35 cellular contexts compared by ENCODE assay signal in genomic region chr2:76517238-76517909, GRCh38.
"Had no signal": no experiment of that assay in that cellular context is flagged by ENCODE, and none has a peak within 500 bp of the region (broad histone marks: within the 10 kb centered on the region; RNA-seq: fewer than 3 reads in every experiment).

No MANE protein-coding gene starts in this region.

- FAIRE-seq: bronchial epithelial cell, TTC549 had no signal

- H3K9me3 ChIP-seq: ascending aorta had no signal

- H3K27me3 Mint-ChIP-seq: activated B cell treated with CpG ODN at 0.5 μM for 24 hours; activated CD4-positive, alpha-beta memory T cell treated with anti-CD3 and anti-CD28 coated beads for 36 hours; activated CD4-positive, alpha-beta T cell treated with anti-CD3 and anti-CD28 coated beads, Interleukin-2, amount 10 ng/mL, durations not matched to agents 24 days and 14 days; activated CD8-positive, alpha-beta memory T cell treated with anti-CD3 and anti-CD28 coated beads, Interleukin-2, amount 10 ng/mL, durations not matched to agents 7 days and 5 days; activated naive CD4-positive, alpha-beta T cell treated with anti-CD3 and anti-CD28 coated beads, Interleukin-2, amount 10 ng/mL, durations not matched to agents 7 days and 5 days; activated naive CD4-positive, alpha-beta T cell treated with anti-CD3 and anti-CD28 coated beads, Interleukin-2, amount 50 U/mL, for 24 hours; activated naive CD8-positive, alpha-beta T cell; activated naive CD8-positive, alpha-beta T cell treated with anti-CD3 and anti-CD28 coated beads, Interleukin-2, amount 10 ng/mL, durations not matched to agents 7 days and 5 days; activated naive CD8-positive, alpha-beta T cell treated with anti-CD3 and anti-CD28 coated beads, Interleukin-2, amount 50 U/mL, for 24 hours; activated T-cell treated with anti-CD3 and anti-CD28 coated beads, Interleukin-2, amount 50 U/mL, for 24 hours; central memory CD8-positive, alpha-beta T cell; T-cell; T-helper 17 cell had no signal

- H3K27ac Mint-ChIP-seq: activated B cell treated with CpG ODN at 0.5 μM for 24 hours; activated CD4-positive, alpha-beta memory T cell treated with anti-CD3 and anti-CD28 coated beads for 36 hours; activated CD4-positive, alpha-beta T cell treated with anti-CD3 and anti-CD28 coated beads, Interleukin-2, amount 10 ng/mL, durations not matched to agents 24 days and 14 days; activated CD8-positive, alpha-beta memory T cell treated with anti-CD3 and anti-CD28 coated beads, Interleukin-2, amount 10 ng/mL, durations not matched to agents 7 days and 5 days; activated CD8-positive, alpha-beta T cell treated with anti-CD3 and anti-CD28 coated beads, Interleukin-2, amount 10 ng/mL, durations not matched to agents 7 days and 5 days; activated naive CD4-positive, alpha-beta T cell treated with anti-CD3 and anti-CD28 coated beads, Interleukin-2, amount 10 ng/mL, durations not matched to agents 7 days and 5 days; activated naive CD4-positive, alpha-beta T cell treated with anti-CD3 and anti-CD28 coated beads, Interleukin-2, amount 50 U/mL, for 24 hours; activated naive CD8-positive, alpha-beta T cell; activated naive CD8-positive, alpha-beta T cell treated with anti-CD3 and anti-CD28 coated beads, Interleukin-2, amount 10 ng/mL, durations not matched to agents 7 days and 5 days; activated naive CD8-positive, alpha-beta T cell treated with anti-CD3 and anti-CD28 coated beads, Interleukin-2, amount 50 U/mL, for 24 hours; activated T-cell treated with anti-CD3 and anti-CD28 coated beads, Interleukin-2, amount 50 U/mL, for 24 hours; activated T-helper 2 cell treated with anti-CD3 and anti-CD28 coated beads, Interferon-gamma antibody, Interleukin-2, Interleukin-4, amounts not matched to agents 10 μg/mL and 5 μg/mL and 100 μg/mL, durations not matched to agents 14 hours and 24 hours and 36 hours; brain; T-cell; T-helper 17 cell had no signal

- H3K27me3 ChIP-seq: ascending aorta, cardiac muscle cell had no signal

- H3K36me3 ChIP-seq: ascending aorta, cardiac muscle cell had no signal

- H3K27ac ChIP-seq: ascending aorta, cardiac muscle cell, VCaP had no signal

- H3K4me3 Mint-ChIP-seq: activated B cell treated with CpG ODN at 0.5 μM for 24 hours; activated CD4-positive, alpha-beta memory T cell treated with anti-CD3 and anti-CD28 coated beads for 36 hours; activated CD4-positive, alpha-beta T cell treated with anti-CD3 and anti-CD28 coated beads, Interleukin-2, amount 10 ng/mL, durations not matched to agents 24 days and 14 days; activated CD8-positive, alpha-beta memory T cell treated with anti-CD3 and anti-CD28 coated beads, Interleukin-2, amount 10 ng/mL, durations not matched to agents 7 days and 5 days; activated CD8-positive, alpha-beta T cell treated with anti-CD3 and anti-CD28 coated beads, Interleukin-2, amount 10 ng/mL, durations not matched to agents 7 days and 5 days; activated naive CD4-positive, alpha-beta T cell treated with anti-CD3 and anti-CD28 coated beads, Interleukin-2, amount 10 ng/mL, durations not matched to agents 7 days and 5 days; activated naive CD4-positive, alpha-beta T cell treated with anti-CD3 and anti-CD28 coated beads, Interleukin-2, amount 50 U/mL, for 24 hours; activated naive CD8-positive, alpha-beta T cell; activated naive CD8-positive, alpha-beta T cell treated with anti-CD3 and anti-CD28 coated beads, Interleukin-2, amount 10 ng/mL, durations not matched to agents 7 days and 5 days; activated naive CD8-positive, alpha-beta T cell treated with anti-CD3 and anti-CD28 coated beads, Interleukin-2, amount 50 U/mL, for 24 hours; activated T-cell treated with anti-CD3 and anti-CD28 coated beads, Interleukin-2, amount 50 U/mL, for 24 hours; brain; central memory CD8-positive, alpha-beta T cell; T-cell; T-helper 17 cell had no signal

- H3K36me3 Mint-ChIP-seq: activated CD4-positive, alpha-beta memory T cell treated with anti-CD3 and anti-CD28 coated beads for 36 hours; activated CD8-positive, alpha-beta memory T cell treated with anti-CD3 and anti-CD28 coated beads, Interleukin-2, amount 10 ng/mL, durations not matched to agents 7 days and 5 days; activated naive CD4-positive, alpha-beta T cell treated with anti-CD3 and anti-CD28 coated beads, Interleukin-2, amount 10 ng/mL, durations not matched to agents 7 days and 5 days; activated naive CD4-positive, alpha-beta T cell treated with anti-CD3 and anti-CD28 coated beads, Interleukin-2, amount 50 U/mL, for 24 hours; activated naive CD8-positive, alpha-beta T cell; activated naive CD8-positive, alpha-beta T cell treated with anti-CD3 and anti-CD28 coated beads, Interleukin-2, amount 10 ng/mL, durations not matched to agents 7 days and 5 days; brain; T-cell had no signal

- DNase-seq: activated B cell treated with CpG ODN at 0.5 μM for 24 hours; activated CD4-positive, alpha-beta memory T cell treated with anti-CD3 and anti-CD28 coated beads for 36 hours; activated CD4-positive, alpha-beta T cell treated with anti-CD3 and anti-CD28 coated beads for 4 hours; activated CD4-positive, alpha-beta T cell treated with anti-CD3 and anti-CD28 coated beads, Interleukin-2, amount 10 ng/mL, durations not matched to agents 24 days and 14 days; activated CD4-positive, alpha-beta T cell treated with anti-CD3 and anti-CD28 coated beads, Interleukin-2, amount 50 U/mL, for 1 hour; activated CD4-positive, alpha-beta T cell treated with anti-CD3 and anti-CD28 coated beads, Interleukin-2, amount 50 U/mL, for 4 hours; activated CD4-positive, CD25-positive, alpha-beta regulatory T cell treated with anti-CD3 and anti-CD28 coated beads, Interleukin-2, amount 50 U/mL, for 72 hours; activated CD8-positive, alpha-beta memory T cell treated with anti-CD3 and anti-CD28 coated beads for 24 hours; activated CD8-positive, alpha-beta memory T cell treated with anti-CD3 and anti-CD28 coated beads, Interleukin-2, amount 10 ng/mL, durations not matched to agents 7 days and 5 days; activated CD8-positive, alpha-beta memory T cell treated with anti-CD3 and anti-CD28 coated beads, Interleukin-2, amount 50 U/mL, for 48 hours; activated CD8-positive, alpha-beta T cell treated with anti-CD3 and anti-CD28 coated beads, Interleukin-2, amount 10 ng/mL, durations not matched to agents 7 days and 5 days; activated effector memory CD4-positive, alpha-beta T cell treated with Interleukin-2 at 50 U/mL for 16 hours; activated gamma-delta T cell; activated naive CD4-positive, alpha-beta T cell treated with anti-CD3 and anti-CD28 coated beads, Interleukin-2, amount 10 ng/mL, durations not matched to agents 7 days and 5 days; activated naive CD4-positive, alpha-beta T cell treated with Interleukin-2 at 50 U/mL for 16 hours; activated naive CD8-positive, alpha-beta T cell treated with anti-CD3 and anti-CD28 coated beads, Interleukin-2, amount 10 ng/mL, durations not matched to agents 7 days and 5 days; activated naive CD8-positive, alpha-beta T cell treated with anti-CD3 and anti-CD28 coated beads, Interleukin-2, amount 50 U/mL, for 24 hours; activated T-cell treated with anti-CD3 and anti-CD28 coated beads, Interleukin-2, amount 50 U/mL, for 24 hours; activated T-cell treated with anti-CD3 and anti-CD28 coated beads, Interleukin-2, amount 50 U/mL, for 48 hours; amygdala; anterior cingulate cortex; caudate nucleus; cerebellar nuclear complex; T-cell; T-helper 17 cell had no signal

- H3K4me1 ChIP-seq: ascending aorta had no signal

- H3K4me1 Mint-ChIP-seq: activated B cell treated with CpG ODN at 0.5 μM for 24 hours; activated CD4-positive, alpha-beta T cell treated with anti-CD3 and anti-CD28 coated beads, Interleukin-2, amount 10 ng/mL, durations not matched to agents 24 days and 14 days; activated CD8-positive, alpha-beta memory T cell treated with anti-CD3 and anti-CD28 coated beads, Interleukin-2, amount 10 ng/mL, durations not matched to agents 7 days and 5 days; activated naive CD4-positive, alpha-beta T cell treated with anti-CD3 and anti-CD28 coated beads, Interleukin-2, amount 10 ng/mL, durations not matched to agents 7 days and 5 days; activated naive CD4-positive, alpha-beta T cell treated with anti-CD3 and anti-CD28 coated beads, Interleukin-2, amount 50 U/mL, for 24 hours; activated naive CD8-positive, alpha-beta T cell treated with anti-CD3 and anti-CD28 coated beads, Interleukin-2, amount 10 ng/mL, durations not matched to agents 7 days and 5 days; activated naive CD8-positive, alpha-beta T cell treated with anti-CD3 and anti-CD28 coated beads, Interleukin-2, amount 50 U/mL, for 24 hours; central memory CD8-positive, alpha-beta T cell; T-cell; T-helper 17 cell had no signal

- ATAC-seq: activated CD8-positive, alpha-beta memory T cell treated with anti-CD3 and anti-CD28 coated beads, Interleukin-2, amount 10 ng/mL, durations not matched to agents 7 days and 5 days; activated CD8-positive, alpha-beta T cell treated with anti-CD3 and anti-CD28 coated beads, Interleukin-2, amount 10 ng/mL, durations not matched to agents 7 days and 5 days; activated naive CD8-positive, alpha-beta T cell treated with anti-CD3 and anti-CD28 coated beads, Interleukin-2, amount 50 U/mL, for 24 hours; T-cell; T-helper 17 cell had no signal

- H3K4me3 ChIP-seq: ascending aorta, cardiac muscle cell had no signal
